1 cellular context compared by ENCODE assay signal in genomic region chrX:153380691-153381090, GRCh38.
TF ChIP-seq lines count a peak whose summit lies in the region.

No MANE protein-coding gene starts in this region.

TF ChIP-seq in K562, 482 proteins besides CTCF, POLR2A, EP300 and RAD21:
- TF ChIP-seq CXXC5 (CRISPR knock-in tag; IDR thresholded peaks at IDR 0.05) (0 out of 2 replicates have a peak, but pooled peaks have one; percentile 3), ELF2 (CRISPR knock-in tag; IDR thresholded peaks at IDR 0.05) (no peak)
